In the genomic region with DNA sequence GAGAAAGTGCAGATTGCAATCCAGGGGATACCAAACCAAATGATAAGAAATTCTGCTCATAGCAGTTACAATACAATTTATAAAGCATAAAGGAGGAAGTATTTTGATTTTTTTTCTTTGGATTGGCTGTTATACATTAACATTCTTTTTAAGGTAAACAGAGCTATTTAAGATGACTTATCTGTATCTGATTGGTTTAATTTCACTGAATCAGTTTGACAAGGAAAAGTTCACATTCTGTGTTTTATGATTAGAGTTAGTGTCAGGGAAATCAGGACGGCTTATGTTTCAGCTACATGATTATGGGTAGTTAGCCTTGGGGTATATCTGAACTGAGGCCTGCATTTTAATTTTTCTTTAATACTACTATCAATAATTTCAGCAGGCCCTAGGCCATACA, we compare ENCODE assay signal across 30 cellular contexts.
"Had no signal": no experiment of that assay in that cellular context is flagged by ENCODE, and none has a peak within 500 bp of the region (broad histone marks: within the 10 kb centered on the region; RNA-seq: fewer than 3 reads in every experiment).

No MANE protein-coding gene starts in this region.

- H3K27ac ChIP-seq: Peyer's patch, SJSA1 had no signal

- H3K36me3 ChIP-seq: MG63, Peyer's patch, SJSA1 had no signal

- DNase-seq: Kasumi-1, KG1, MG63, MV-4-11, NCI-H1092, NCI-H1105, NCI-H1417 treated with DMSO at 0.1 percent for 48 hours, NCI-H1436 treated with DMSO at 0.1 percent for 48 hours, NCI-H1694 treated with DMSO at 0.1 percent for 48 hours, NCI-H187 treated with DMSO at 0.1 percent for 48 hours, NCI-H2029, NCI-H2081, NCI-H2171 treated with DMSO at 0.1 percent for 48 hours, NCI-H2227 treated with DMSO at 0.1 percent for 48 hours, NCI-H345, NCI-H446, NCI-H510A treated with DMSO at 0.1 percent for 48 hours, NCI-H524 treated with DMSO at 0.1 percent for 48 hours, NCI-H526 treated with DMSO at 0.1 percent for 48 hours, NCI-H774, OCI-M1, PC-3, Peyer's patch, Right ventricle myocardium superior, RPMI8226, SHP77 treated with DMSO at 0.1 percent for 48 hours, SK-N-SH, SW 1271 had no signal

- H3K4me2 ChIP-seq: SK-N-SH had no signal

- H3K4me3 ChIP-seq: K562, MG63, Peyer's patch, SJSA1 had no signal

- H3K9me2 ChIP-seq: SK-N-SH had no signal

- H3K9ac ChIP-seq: SK-N-SH had no signal

- H3K27me3 ChIP-seq: MG63, Peyer's patch, SJSA1 had no signal

- H3K9me3 ChIP-seq: MG63, Peyer's patch, SJSA1, SK-N-SH had no signal

- H3K4me1 ChIP-seq: SJSA1 had no signal

- ATAC-seq: K562, PC-3 had no signal
